Comparison of ENCODE assay signal across 1 cellular context in the genomic region with DNA sequence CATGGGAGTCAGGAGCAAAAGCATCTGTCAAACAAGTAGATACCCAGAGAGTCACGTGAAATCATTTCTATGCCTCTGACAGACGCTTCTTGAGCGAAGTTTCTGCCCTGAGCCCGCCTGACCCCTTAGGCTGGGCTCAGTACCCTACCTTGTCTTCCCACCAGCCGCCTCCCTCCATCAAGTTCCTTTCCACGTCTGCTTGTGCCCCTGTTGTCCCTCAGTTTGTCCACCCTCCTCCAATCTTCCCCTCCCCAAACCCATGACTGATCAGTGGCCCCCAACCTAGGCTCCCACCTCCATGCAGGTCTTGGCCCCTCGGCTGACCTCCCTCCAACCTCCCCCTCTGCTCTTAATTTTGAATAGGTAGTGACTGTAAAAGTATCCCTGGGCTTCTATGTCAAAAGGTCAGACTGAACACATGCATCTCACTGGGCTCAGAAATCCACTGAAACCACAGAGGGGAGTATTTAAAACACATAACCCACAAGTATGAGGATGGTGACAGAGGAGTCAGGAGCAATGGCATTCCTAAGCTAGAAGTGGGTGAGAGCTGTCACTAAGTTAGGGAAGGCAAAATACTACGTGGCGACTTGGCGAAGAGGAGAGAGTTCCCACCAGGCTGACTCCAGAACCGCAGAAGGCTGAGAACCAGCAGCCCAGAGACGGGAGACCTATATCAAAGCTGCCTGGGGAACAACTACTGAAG.
TF ChIP-seq lines count a peak whose summit lies in the region.

No MANE protein-coding gene starts in this region.

TF ChIP-seq in WTC11, 78 proteins besides CTCF, POLR2A, EP300 and RAD21 (continued from another document):
- TF ChIP-seq FOXJ3 (CRISPR knock-in tag; IDR thresholded peaks at IDR 0.05; ENCODE audit: borderline replicate concordance) (no peak), PRRX2 (CRISPR knock-in tag; IDR thresholded peaks at IDR 0.05) (no peak), SP1 (CRISPR knock-in tag; conservative IDR thresholded peaks at IDR 0.05) (no peak), ZNF138 (CRISPR knock-in tag; conservative IDR thresholded peaks at IDR 0.05) (no peak)
